Comparison of ENCODE assay signal across 1 cellular context in genomic region chr17:64506576-64507417, GRCh38.
TF ChIP-seq lines count a peak whose summit lies in the region.

Gene CEP95 (plus strand): TSS chr17:64506977. CDS start chr17:64507098, 121 bp downstream.

TF ChIP-seq in HepG2, 621 proteins besides CTCF, POLR2A, EP300 and RAD21 (continued from another document and continues in another):
- peak; percentile 92 for TF ChIP-seq ZBTB39 (CRISPR knock-in tag; IDR thresholded peaks at IDR 0.05)
- TF ChIP-seq TMF1 (CRISPR knock-in tag; IDR thresholded peaks at IDR 0.05; ENCODE audit: low read depth): no peak
- TF ChIP-seq EHMT2 (IDR thresholded peaks at IDR 0.05; ENCODE audit: borderline replicate concordance, low read depth, low read length): no peak
- TF ChIP-seq PBX3 (CRISPR knock-in tag; IDR thresholded peaks at IDR 0.05; ENCODE audit: borderline replicate concordance): peak; percentile 48; the same call in 1 of the 2 replicates
- peak; percentile 65; the same call in 1 of the 2 replicates for TF ChIP-seq MAF1 (CRISPR knock-in tag; IDR thresholded peaks at IDR 0.05; ENCODE audit: borderline replicate concordance)
- TF ChIP-seq ZNF263 (CRISPR knock-in tag; IDR thresholded peaks at IDR 0.05): peak; percentile 74; the same call in 1 of the 2 replicates
- TF ChIP-seq KAT8 (CRISPR knock-in tag; IDR thresholded peaks at IDR 0.05): peak; percentile 85
- TF ChIP-seq PITX1 (CRISPR knock-in tag; IDR thresholded peaks at IDR 0.05): peak; percentile 91; the same call in 1 of the 2 replicates
- no peak for TF ChIP-seq SNRNP70 (IDR thresholded peaks at IDR 0.05; ENCODE audit: low read depth, low read length)
- TF ChIP-seq ZNF574 (CRISPR knock-in tag; IDR thresholded peaks at IDR 0.05): peak; percentile 94
- peak; percentile 5 for TF ChIP-seq ZEB1 (IDR thresholded peaks at IDR 0.05; ENCODE audit: insufficient replicate concordance, low read depth)
- TF ChIP-seq TCF12 (IDR thresholded peaks at IDR 0.05): no peak
- peak; percentile 89; the same call in 1 of the 2 replicates for TF ChIP-seq TCF12 (CRISPR knock-in tag; IDR thresholded peaks at IDR 0.05)
- peak; percentile 92 for TF ChIP-seq HMGXB4 (CRISPR knock-in tag; IDR thresholded peaks at IDR 0.05; ENCODE audit: borderline replicate concordance in 1 of 2, low read depth in 1 of 2)
- peak in 1 of 2 experiments; percentile 55; a peak in 2 of 4 replicates for TF ChIP-seq ATF4 (CRISPR knock-in tag; IDR thresholded peaks at IDR 0.05)
- peak; percentile 93 for TF ChIP-seq GMEB1 (CRISPR knock-in tag; IDR thresholded peaks at IDR 0.05; ENCODE audit: borderline replicate concordance)
- TF ChIP-seq GLMP (CRISPR knock-in tag; IDR thresholded peaks at IDR 0.05; ENCODE audit: borderline replicate concordance): no peak
- TF ChIP-seq IRF9 (CRISPR knock-in tag; IDR thresholded peaks at IDR 0.05; ENCODE audit: borderline replicate concordance): peak; percentile 93
- TF ChIP-seq ZNF547 (CRISPR knock-in tag; IDR thresholded peaks at IDR 0.05): no peak; the same call in none of the 2 replicates
- peak; percentile 94; the same call in 1 of the 2 replicates for TF ChIP-seq ZNF20 (CRISPR knock-in tag; IDR thresholded peaks at IDR 0.05)
- TF ChIP-seq DRAP1 (CRISPR knock-in tag; IDR thresholded peaks at IDR 0.05): no peak
- TF ChIP-seq ZBTB46 (CRISPR knock-in tag; IDR thresholded peaks at IDR 0.05; ENCODE audit: borderline replicate concordance): no peak; the same call in 1 of the 2 replicates
- peak; percentile 82 for TF ChIP-seq ZNF557 (CRISPR knock-in tag; IDR thresholded peaks at IDR 0.05)
- TF ChIP-seq ZBTB14 (CRISPR knock-in tag; IDR thresholded peaks at IDR 0.05): peak; percentile 50; the same call in 1 of the 2 replicates
- 0 out of 2 replicates have a peak, but pooled peaks have one; percentile 48 for TF ChIP-seq FOXK1 (CRISPR knock-in tag; IDR thresholded peaks at IDR 0.05; ENCODE audit: borderline replicate concordance, low read depth)
- TF ChIP-seq NR1H2 (CRISPR knock-in tag; IDR thresholded peaks at IDR 0.05; ENCODE audit: borderline replicate concordance, low read depth): peak; percentile 89; the same call in 1 of the 2 replicates
- no peak for TF ChIP-seq MAFK (conservative IDR thresholded peaks at IDR 0.05 in 1 of 2, IDR thresholded peaks at IDR 0.05 in 1 of 2; ENCODE audit: low read length in 2 of 2)
- no peak for TF ChIP-seq NFE2L1 (CRISPR knock-in tag; IDR thresholded peaks at IDR 0.05; ENCODE audit: borderline replicate concordance)
- TF ChIP-seq ZNF251 (CRISPR knock-in tag; IDR thresholded peaks at IDR 0.05): no peak
- TF ChIP-seq TSC22D2 (CRISPR knock-in tag; IDR thresholded peaks at IDR 0.05; ENCODE audit: borderline replicate concordance): no peak
- peak; percentile 75; the same call in 1 of the 2 replicates for TF ChIP-seq CAMTA2 (CRISPR knock-in tag; IDR thresholded peaks at IDR 0.05; ENCODE audit: borderline replicate concordance)
- peak; percentile 92 for TF ChIP-seq ZFP91 (CRISPR knock-in tag; IDR thresholded peaks at IDR 0.05; ENCODE audit: borderline replicate concordance)
- TF ChIP-seq TAF15 (IDR thresholded peaks at IDR 0.05; ENCODE audit: low read depth, low read length, poor library complexity, severe bottlenecking): peak; percentile 30
- TF ChIP-seq GPBP1L1 (CRISPR knock-in tag; IDR thresholded peaks at IDR 0.05): no peak
- peak; percentile 89 for TF ChIP-seq ZNF883 (CRISPR knock-in tag; IDR thresholded peaks at IDR 0.05; ENCODE audit: not compliant biosample characterization)
- peak; percentile 93 for TF ChIP-seq KDM5A (IDR thresholded peaks at IDR 0.05; ENCODE audit: borderline replicate concordance, low read length)
